ENCODE assay signal across 9 cellular contexts in the genomic region with DNA sequence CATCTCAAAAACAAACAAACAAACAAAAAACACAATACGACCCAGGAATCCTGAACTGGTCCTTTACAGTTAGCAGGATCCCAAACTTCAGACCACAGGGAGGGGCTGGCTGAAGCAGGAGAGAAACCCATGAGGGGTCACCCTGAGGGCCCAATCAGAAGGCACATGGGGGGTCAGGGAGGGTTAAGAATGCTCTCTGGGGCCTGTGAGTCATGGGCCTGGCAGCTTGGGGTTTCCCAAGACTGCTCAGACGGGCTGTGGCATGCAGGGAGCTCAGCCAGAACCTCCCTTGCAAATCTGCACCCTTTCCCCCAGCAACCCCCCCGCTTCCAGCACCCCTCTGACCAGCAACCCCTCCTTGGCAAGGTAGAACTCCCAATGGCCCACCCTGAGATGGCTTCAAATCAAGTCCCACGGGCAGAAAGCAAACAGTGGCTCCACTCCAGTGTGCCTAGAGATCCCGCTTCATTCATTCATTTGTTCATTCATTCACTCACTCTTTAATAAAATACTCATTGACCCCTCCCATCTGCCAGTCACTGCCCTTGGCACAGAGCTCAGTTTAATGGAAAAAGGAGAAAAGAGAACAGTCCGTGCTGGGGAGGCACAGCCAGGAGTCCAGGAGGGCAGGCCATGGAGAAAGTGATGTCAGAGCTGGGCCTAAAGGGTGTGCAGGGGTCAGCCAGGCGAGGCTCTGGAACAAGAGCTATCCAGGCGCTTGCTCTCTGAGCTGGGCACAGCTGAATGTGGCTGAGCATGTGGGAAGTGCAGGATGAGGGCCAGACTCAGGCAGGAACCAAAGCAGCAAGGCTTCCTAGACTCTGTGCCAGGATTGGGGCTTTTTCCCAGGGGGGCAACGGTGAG. TPM values are rescaled to one million over a fixed set of nuclear protein-coding genes. Genes with fewer than 3 reads are reported as not detected.
A peak's percentile ranks its signal among the peaks of the same experiment; 100 is the strongest.
DNase-seq lines count a peak whose midpoint lies in the region; ATAC-seq and FAIRE-seq lines count a peak whose summit lies in the region.
"Had no signal": no experiment of that assay in that cellular context is flagged by ENCODE, and none has a peak within 500 bp of the region (broad histone marks: within the 10 kb centered on the region; RNA-seq: fewer than 3 reads in every experiment).

No MANE protein-coding gene starts in this region.

- no peaks in the 10 kb centered on the region for H3K36me3 ChIP-seq in H7 (replicated peaks; ENCODE audit: control insufficient read depth, insufficient read depth, low read length)
- no peaks in the 10 kb centered on the region for H3K36me3 ChIP-seq in small intestine (ENCODE audit: control insufficient read depth in 2 of 2, insufficient read depth in 2 of 2, low read length in 2 of 2)

- DNase-seq in H7 (peak; percentile 70), T1000 (lab: John Stamatoyannopoulos, UW) (peak; percentile 95), Right ventricle myocardium superior (peak; percentile 71), small intestine (peak; percentile 81), OCI-M2 (lab: John Stamatoyannopoulos, UW; ENCODE audit: unreplicated experiment) (no peak), ecto neural progenitor cell (ENCODE audit: low spot score) (no peak), NCI-H2107 treated with DMSO at 0.1 percent for 48 hours (lab: John Stamatoyannopoulos, UW; ENCODE audit: unreplicated experiment) (no peak)

- intact Hi-C loops in Right ventricle myocardium superior (cut with DNase I): loop anchor here (10.0 kb wide), 1 partner anchor 256 kb away; no protein-coding TSS in a partner anchor

- H3K4me1 ChIP-seq in small intestine (ENCODE audit: control insufficient read depth in 2 of 2, insufficient read depth in 1 of 2, low read depth in 1 of 2, low read length in 1 of 2): peaks cover 5 to 8% of the 10 kb centered on the region in 2 donors

- no peak for FAIRE-seq in small intestine (lab: Jason Lieb, UNC)
- FAIRE-seq: TTC549 had no signal

- H3K9me3 ChIP-seq in small intestine (ENCODE audit: control insufficient read depth, low read depth): no peaks in the 10 kb centered on the region

- H3K4me3 ChIP-seq in H7 (ENCODE audit: insufficient read depth, low read depth, low read length) (no peak overlapping the region), small intestine (ENCODE audit: low read depth in 1 of 2, low read length in 2 of 2) (peak overlapping the region in 1 of 2 donors; percentile 44)

- peak overlapping the region; percentile 88 to 90 for H3K27ac ChIP-seq in small intestine (ENCODE audit: low read depth in 1 of 2, low read length in 1 of 2)

- ATAC-seq in Right ventricle myocardium superior (ENCODE audit: poor library complexity): peak; percentile 62
- no peak for ATAC-seq in HG03354 (IDR thresholded peaks at IDR 0.05; ENCODE audit: poor library complexity, severe bottlenecking, unreplicated experiment)

- 21 to 48% (median 45%) methylated on average over 9 of the region's 9 CpGs for WGBS in small intestine, 3 donors

- H3K27me3 ChIP-seq in H7 (ENCODE audit: control insufficient read depth, insufficient read depth, low read length) (no peaks in the 10 kb centered on the region), small intestine (ENCODE audit: control insufficient read depth in 2 of 2, insufficient read depth in 2 of 2, low read length in 2 of 2) (no peaks in the 10 kb centered on the region)

RNA-seq across cellular contexts. Expression of a gene that starts 8.2 kb away (rescaled TPM):
- 9.3 and 14.5 TPM in 2 replicates for total RNA-seq in H7 (2014; rRNA removed; shearing (Covaris generic))
- total RNA-seq in Right ventricle myocardium superior: 6.1 TPM
- 1 to 10 TPM; 2.7 to 4.7 (median 3.8) TPM for polyA plus RNA-seq in small intestine

RNA-seq across cellular contexts. Expression of a gene that starts 40.6 kb away (rescaled TPM):
- 91.0 and 95.6 TPM in 2 replicates for total RNA-seq in H7 (2014; rRNA removed; shearing (Covaris generic))
- total RNA-seq in Right ventricle myocardium superior: 99.1 TPM
- 100 to 1,000 TPM in 2 of 3 donors, 10 to 100 TPM in 1; 76.2 to 371 (median 218) TPM for polyA plus RNA-seq in small intestine

RNA-seq across cellular contexts. Expression of a gene that starts 48.3 kb away (rescaled TPM):
- 19.9 and 32.9 TPM in 2 replicates for total RNA-seq in H7 (2014; rRNA removed; shearing (Covaris generic))
- total RNA-seq in Right ventricle myocardium superior: 20.3 TPM
- polyA plus RNA-seq in small intestine: 10 to 100 TPM; 12.2 to 19.0 (median 12.7) TPM

RNA-seq across cellular contexts. Expression of a gene that starts 56.9 kb away (rescaled TPM):
- 1.00 and 2.2 TPM in 2 replicates for total RNA-seq in H7 (2014; rRNA removed; shearing (Covaris generic))
- total RNA-seq in Right ventricle myocardium superior: not detected
- polyA plus RNA-seq in small intestine: 10 to 100 TPM; 27.0 to 61.3 (median 45.9) TPM

Comparison
In these comparisons a context has a peak if more than half of its experiments do, and no peak if none do; other contexts are left out.
1. DNase-seq: peak in H7 (single experiment), T1000 (single experiment), Right ventricle myocardium superior (single experiment) and small intestine (single experiment); none in OCI-M2 (single experiment), ecto neural progenitor cell (single experiment) and NCI-H2107 treated with DMSO at 0.1 percent for 48 hours (single experiment).